In genomic region chr6:9373308-9373707, GRCh38 we compare ENCODE assay signal across 34 cellular contexts.
"Had no signal": no experiment of that assay in that cellular context is flagged by ENCODE, and none has a peak within 500 bp of the region (broad histone marks: within the 10 kb centered on the region; RNA-seq: fewer than 3 reads in every experiment).

No MANE protein-coding gene starts in this region.

- H3K27me3 ChIP-seq: MG63 had no signal

- DNase-seq: Karpas-422, Kasumi-1, MG63, MM.1S, MV-4-11, NCI-H1048, NCI-H1092, NCI-H1092 treated with DMSO at 0.1 percent for 48 hours, NCI-H1105, NCI-H1105 treated with DMSO at 0.1 percent for 48 hours, NCI-H1417, NCI-H1417 treated with DMSO at 0.1 percent for 48 hours, NCI-H1436, NCI-H1436 treated with DMSO at 0.1 percent for 48 hours, NCI-H146, NCI-H1694, NCI-H1694 treated with DMSO at 0.1 percent for 48 hours, NCI-H187, NCI-H187 treated with DMSO at 0.1 percent for 48 hours, NCI-H1930, NCI-H2029, NCI-H2029 treated with DMSO at 0.1 percent for 48 hours, NCI-H2081, NCI-H2081 treated with DMSO at 0.1 percent for 48 hours, NCI-H2107, NCI-H2171, NCI-H2171 treated with DMSO at 0.1 percent for 48 hours, NCI-H2227 treated with DMSO at 0.1 percent for 48 hours, NCI-H226, NCI-H345, NCI-H446, NCI-H446 treated with DMSO at 0.1 percent for 48 hours, NCI-H510A, NCI-H510A treated with DMSO at 0.1 percent for 48 hours had no signal

- H3K9me3 ChIP-seq: MG63 had no signal

- H3K4me3 ChIP-seq: MG63 had no signal

- H3K36me3 ChIP-seq: MG63 had no signal
